Comparison of ENCODE assay signal across 11 cellular contexts in the genomic region with DNA sequence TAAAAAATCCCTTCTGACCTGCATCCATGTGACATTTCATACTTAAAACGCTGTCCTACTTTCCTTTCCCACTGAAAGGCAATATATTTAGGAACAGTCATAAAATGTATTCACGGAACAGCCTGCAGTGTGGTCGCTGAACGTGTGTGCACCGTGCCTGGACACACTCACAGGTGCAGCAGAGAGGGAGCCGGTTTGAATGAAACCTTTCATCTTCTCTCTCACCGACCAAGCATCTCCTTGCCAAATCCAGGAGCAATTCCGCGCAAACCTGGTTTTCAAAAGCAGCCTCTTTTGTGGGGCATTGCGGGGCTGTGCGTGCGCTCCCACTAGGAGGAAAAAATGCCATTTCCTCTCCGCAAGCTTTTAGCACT. TPM values are rescaled to one million over a fixed set of nuclear protein-coding genes. Genes with fewer than 3 reads are reported as not detected.
DNase-seq lines count a peak whose midpoint lies in the region; ATAC-seq and TF ChIP-seq lines count a peak whose summit lies in the region.
"Had no signal": no experiment of that assay in that cellular context is flagged by ENCODE, and none has a peak within 500 bp of the region (broad histone marks: within the 10 kb centered on the region; RNA-seq: fewer than 3 reads in every experiment).

No MANE protein-coding gene starts in this region.

- no peaks in the 10 kb centered on the region for H3K9me3 ChIP-seq in ES-I3 (ENCODE audit: control insufficient read depth, insufficient read depth, low read length)
- no peaks in the 10 kb centered on the region for H3K9me3 ChIP-seq in PC-9 (ENCODE audit: insufficient read depth, low read depth)
- H3K9me3 ChIP-seq: transverse colon had no signal

- intact Hi-C loops in PC-9 (cut with micrococcal nuclease; ENCODE audit: unreplicated experiment), result no loop called here

- H3K9me3 Mint-ChIP-seq in progenitor cell of endocrine pancreas (ENCODE audit: low read depth), result no peaks in the 10 kb centered on the region
- H3K9me3 Mint-ChIP-seq: activated CD4-positive, alpha-beta T cell treated with anti-CD3 and anti-CD28 coated beads, Interleukin-2, amount 10 ng/mL, durations not matched to agents 7 days and 5 days had no signal

- no peak overlapping the region for H3K4me3 ChIP-seq in PC-9
- H3K4me3 ChIP-seq in fibroblast of the aortic adventitia (ENCODE audit: low read depth, low read length), result peak overlapping the region; percentile 91

- H3K27ac ChIP-seq in PC-9, result no peak overlapping the region
- no peak overlapping the region for H3K27ac ChIP-seq in substantia nigra (ENCODE audit: low read depth, low read length, poor library complexity, severe bottlenecking)

- POLR2A ChIA-PET in PC-9 (lab: Charles Lee; ENCODE audit: unreplicated experiment), result no interaction called here

- TF ChIP-seq CTCF in PC-9 (conservative IDR thresholded peaks at IDR 0.05) (no peak), fibroblast of the aortic adventitia (IDR thresholded peaks at IDR 0.05; ENCODE audit: insufficient read depth, low read length) (no peak), progenitor cell of endocrine pancreas (IDR thresholded peaks at IDR 0.05; ENCODE audit: unreplicated experiment) (no peak)

- H3K36me3 Mint-ChIP-seq in progenitor cell of endocrine pancreas (ENCODE audit: insufficient read depth), result no peaks in the 10 kb centered on the region

- peaks cover 77% of the 10 kb centered on the region for H3K27me3 Mint-ChIP-seq in progenitor cell of endocrine pancreas

- H3K27me3 ChIP-seq in PC-9 (ENCODE audit: insufficient read depth, low read depth), result peaks cover 25% of the 10 kb centered on the region

- CTCF ChIA-PET in PC-9 (lab: Charles Lee), result interaction anchor here (0.7 kb wide), 1 partner anchor 88 kb away, joined by 3 read pairs; no protein-coding TSS in a partner anchor

- H4K20me1 ChIP-seq in PC-9 (ENCODE audit: insufficient read depth), result no peaks in the 10 kb centered on the region

- no peaks in the 10 kb centered on the region for H3K36me3 ChIP-seq in ES-I3 (ENCODE audit: insufficient read depth, low read length)
- no peaks in the 10 kb centered on the region for H3K36me3 ChIP-seq in PC-9 (ENCODE audit: low read depth)
- H3K36me3 ChIP-seq: transverse colon had no signal

- H3K79me2 ChIP-seq in PC-9 (ENCODE audit: low read depth), result no peaks in the 10 kb centered on the region

- H3K4me3 Mint-ChIP-seq in progenitor cell of endocrine pancreas (ENCODE audit: low read depth), result peak overlapping the region; percentile 79
- H3K4me3 Mint-ChIP-seq: activated CD4-positive, alpha-beta T cell treated with anti-CD3 and anti-CD28 coated beads, Interleukin-2, amount 10 ng/mL, durations not matched to agents 7 days and 5 days had no signal

- DNase-seq in PC-9, result no peak
- peak; percentile 24 for DNase-seq in fibroblast of the aortic adventitia (ENCODE audit: low read depth)
- DNase-seq in progenitor cell of endocrine pancreas (ENCODE audit: low spot score, unreplicated experiment), result no peak
- DNase-seq in NCI-H2171 (lab: John Stamatoyannopoulos, UW), result no peak
- DNase-seq in substantia nigra (lab: John Stamatoyannopoulos, UW), result no peak
- DNase-seq: activated CD4-positive, alpha-beta T cell treated with anti-CD3 and anti-CD28 coated beads, Interleukin-2, amount 10 ng/mL, durations not matched to agents 7 days and 5 days; amniotic stem cell; transverse colon had no signal

- peak overlapping the region; percentile 16 for H3K27ac Mint-ChIP-seq in progenitor cell of endocrine pancreas
- H3K27ac Mint-ChIP-seq: activated CD4-positive, alpha-beta T cell treated with anti-CD3 and anti-CD28 coated beads, Interleukin-2, amount 10 ng/mL, durations not matched to agents 7 days and 5 days had no signal

- 0 out of 2 replicates have a peak, but pooled peaks cover 5% of the 10 kb centered on the region for H3K4me1 ChIP-seq in ES-I3 (ENCODE audit: insufficient read depth, low read length)
- H3K4me1 ChIP-seq in PC-9 (replicated peaks; ENCODE audit: insufficient read depth), result no peaks in the 10 kb centered on the region
- H3K4me1 ChIP-seq: transverse colon had no signal

- peaks cover 6% of the 10 kb centered on the region for H3K4me1 Mint-ChIP-seq in progenitor cell of endocrine pancreas (ENCODE audit: low read depth)
- H3K4me1 Mint-ChIP-seq: activated CD4-positive, alpha-beta T cell treated with anti-CD3 and anti-CD28 coated beads, Interleukin-2, amount 10 ng/mL, durations not matched to agents 7 days and 5 days had no signal

- H3F3A ChIP-seq in PC-9 (ENCODE audit: insufficient read depth, low read depth), result no peaks in the 10 kb centered on the region

- H3K4me2 ChIP-seq in PC-9, result peak overlapping the region; percentile 78; the same call in 1 of the 2 replicates

- no peak overlapping the region for H2AFZ ChIP-seq in PC-9

- peak overlapping the region; percentile 50; the same call in 1 of the 2 replicates for H3K9ac ChIP-seq in ES-I3 (ENCODE audit: low read depth, low read length)

- no peak for ATAC-seq in HG03139 (IDR thresholded peaks at IDR 0.05; ENCODE audit: unreplicated experiment)
- ATAC-seq in GM18907 (IDR thresholded peaks at IDR 0.05; ENCODE audit: unreplicated experiment), result no peak

- no TSS peak for BruUV-seq in PC-9 (replicated peaks; lab: Mats Ljungman, UMichigan)

- H3K9me2 ChIP-seq in PC-9 (ENCODE audit: insufficient read depth), result no peaks in the 10 kb centered on the region

RNA-seq across cellular contexts. Expression of gene DCLK1, which starts 1.0 kb away (rescaled TPM):
- total RNA-seq in PC-9 (2021), result 1.3 and 1.4 TPM in 2 replicates
- total RNA-seq in fibroblast of the aortic adventitia (ENCODE audit: low replicate concordance), result 67.8 and 80.0 TPM in 2 replicates
- total RNA-seq in progenitor cell of endocrine pancreas, result 3.8 and 3.9 TPM in 2 replicates
- total RNA-seq: activated CD4-positive, alpha-beta T cell treated with anti-CD3 and anti-CD28 coated beads, Interleukin-2, amount 10 ng/mL, durations not matched to agents 7 days and 5 days had no signal

Comparison
In these comparisons a context has a peak if more than half of its experiments do, and no peak if none do; other contexts are left out.
1. RNA of gene DCLK1, which starts 1.0 kb away (total RNA-seq): 67.8 to 80.0 TPM in fibroblast of the aortic adventitia; 3.8 to 3.9 TPM in progenitor cell of endocrine pancreas and 1.3 to 1.4 TPM in PC-9; every median in the first group is over 10 times any median in the second.